In genomic region chr9:130570200-130570599, GRCh38 we compare ENCODE assay signal across 21 cellular contexts. TPM values are rescaled to one million over a fixed set of nuclear protein-coding genes. Genes with fewer than 3 reads are reported as not detected.
A peak's percentile ranks its signal among the peaks of the same experiment; 100 is the strongest.
DNase-seq lines count a peak whose midpoint lies in the region; ATAC-seq and TF ChIP-seq lines count a peak whose summit lies in the region.
"Had no signal": no experiment of that assay in that cellular context is flagged by ENCODE, and none has a peak within 500 bp of the region (broad histone marks: within the 10 kb centered on the region; RNA-seq: fewer than 3 reads in every experiment).

No MANE protein-coding gene starts in this region.

- H3T11ph ChIP-seq in H9 (ENCODE audit: low read length) = no peak overlapping the region

- H3K4me3 ChIP-seq in upper lobe of left lung = no peak overlapping the region
- H3K4me3 ChIP-seq: HAP-1, left ventricle myocardium inferior had no signal

- H3K4ac ChIP-seq in H9 (ENCODE audit: low read depth, low read length) = no peak overlapping the region

- no peak overlapping the region for H2BK20ac ChIP-seq in H9 (ENCODE audit: low read depth, low read length, poor library complexity, severe bottlenecking)

- H2BK12ac ChIP-seq in H9 (ENCODE audit: insufficient read length, low read depth, low read length) = no peak overlapping the region

- H4K20me1 ChIP-seq in H9 (ENCODE audit: control insufficient read depth, insufficient read depth, insufficient read length) = no peaks in the 10 kb centered on the region

- H3K14ac ChIP-seq in H9 (ENCODE audit: insufficient read depth, low read length) = no peak overlapping the region

- DNase-seq in EL = peak; percentile 60
- peak; percentile 90 for DNase-seq in M059J (ENCODE audit: low read depth)
- DNase-seq in amniotic epithelial cell (ENCODE audit: low read depth) = peak; percentile 57
- DNase-seq in kidney tubule cell (ENCODE audit: low spot score) = peak; percentile 73
- no peak for DNase-seq in upper lobe of left lung
- DNase-seq in H9 = no peak
- DNase-seq: activated CD4-positive, alpha-beta T cell treated with anti-CD3 and anti-CD28 coated beads for 36 hours; activated T-cell treated with anti-CD3 and anti-CD28 coated beads, Interleukin-2, amount 50 U/mL, for 4 hours; BE2C; DND-41; effector memory CD4-positive, alpha-beta T cell; left ventricle myocardium inferior; naive thymus-derived CD8-positive, alpha-beta T cell; NCI-H187 treated with DMSO at 0.1 percent for 48 hours; stimulated activated CD4-positive, alpha-beta T cell treated with anti-CD3 and anti-CD28 coated beads, Interleukin-4, amount 100 ng/mL, for 24 hours; stimulated activated naive CD8-positive, alpha-beta T cell treated with anti-CD3 and anti-CD28 coated beads, Interleukin-15, Interleukin-2, amounts not matched to agents 100 U/mL and 50 U/mL, for 24 hours had no signal

- no peak overlapping the region for H2BK15ac ChIP-seq in H9 (ENCODE audit: low read depth, low read length)

- H4K8ac ChIP-seq in H9 (replicated peaks; ENCODE audit: insufficient read length, low read depth, low read length) = no peak overlapping the region

- TF ChIP-seq CTCF in upper lobe of left lung (IDR thresholded peaks at IDR 0.05) (no peak), H9 (conservative IDR thresholded peaks at IDR 0.05) (no peak)

- ATAC-seq in upper lobe of left lung (ENCODE audit: low FRiP score in 2 of 2) (no peak), HG03095 (IDR thresholded peaks at IDR 0.05; ENCODE audit: unreplicated experiment) (no peak), HG02840 (IDR thresholded peaks at IDR 0.05; ENCODE audit: low FRiP score, unreplicated experiment) (no peak)
- ATAC-seq: activated CD4-positive, alpha-beta T cell treated with anti-CD3 and anti-CD28 coated beads for 36 hours; activated T-cell treated with anti-CD3 and anti-CD28 coated beads, Interleukin-2, amount 50 U/mL, for 4 hours; naive thymus-derived CD8-positive, alpha-beta T cell; stimulated activated naive CD8-positive, alpha-beta T cell treated with anti-CD3 and anti-CD28 coated beads, Interleukin-15, Interleukin-2, amounts not matched to agents 100 U/mL and 50 U/mL, for 24 hours had no signal

- H3K4me1 Mint-ChIP-seq in H9 = no peaks in the 10 kb centered on the region
- H3K4me1 Mint-ChIP-seq: activated CD4-positive, alpha-beta T cell treated with anti-CD3 and anti-CD28 coated beads for 36 hours; brain; naive thymus-derived CD8-positive, alpha-beta T cell had no signal

- H3K9ac ChIP-seq in H9 (ENCODE audit: extremely low read depth, insufficient read length, low read length) = no peak overlapping the region

- H3K23ac ChIP-seq in H9 (ENCODE audit: insufficient read length, low read depth, low read length) = no peak overlapping the region

- H2BK120ac ChIP-seq in H9 (ENCODE audit: low read depth, low read length, poor library complexity, severe bottlenecking) = no peak overlapping the region

- no peak overlapping the region for H2BK5ac ChIP-seq in H9 (ENCODE audit: insufficient read length, low read length)

- H3K4me3 Mint-ChIP-seq in H9 = no peak overlapping the region
- H3K4me3 Mint-ChIP-seq: activated CD4-positive, alpha-beta T cell treated with anti-CD3 and anti-CD28 coated beads for 36 hours; activated T-cell treated with anti-CD3 and anti-CD28 coated beads, Interleukin-2, amount 50 U/mL, for 4 hours; brain; naive thymus-derived CD8-positive, alpha-beta T cell; T-helper 1 cell treated with Interleukin-12 subunit alpha and Interleukin-12 subunit beta and Interleukin-4 antibody, amounts not matched to agents 30 μg/mL and 1 μg/mL, for 36 hours had no signal

- H3K18ac ChIP-seq in H9 (ENCODE audit: insufficient read length, low read depth, low read length) = no peak overlapping the region

- no peak overlapping the region for H3K27ac Mint-ChIP-seq in H9
- H3K27ac Mint-ChIP-seq: activated CD4-positive, alpha-beta T cell treated with anti-CD3 and anti-CD28 coated beads for 36 hours; brain; naive thymus-derived CD8-positive, alpha-beta T cell; T-helper 1 cell treated with Interleukin-12 subunit alpha and Interleukin-12 subunit beta and Interleukin-4 antibody, amounts not matched to agents 30 μg/mL and 1 μg/mL, for 36 hours had no signal

- TF ChIP-seq POLR2A in upper lobe of left lung (IDR thresholded peaks at IDR 0.05) = no peak

- no peak overlapping the region for H3K56ac ChIP-seq in H9 (ENCODE audit: insufficient read length, low read depth, low read length)

- H3K36me3 Mint-ChIP-seq in H9 (ENCODE audit: insufficient read depth in 1 of 3, low read depth in 3 of 3) = no peaks in the 10 kb centered on the region
- H3K36me3 Mint-ChIP-seq: brain; naive thymus-derived CD8-positive, alpha-beta T cell had no signal

- H3K4me1 ChIP-seq in upper lobe of left lung (no peaks in the 10 kb centered on the region), H9 (ENCODE audit: insufficient read depth, low read length) (no peaks in the 10 kb centered on the region)
- H3K4me1 ChIP-seq: BE2C, HAP-1 had no signal

- 84 to 87% methylated on average over 9 to 10 of the region's 10 CpGs for WGBS in upper lobe of left lung, 2 donors
- no CpG with 5 or more reads among the region's 10 CpGs for WGBS in H9 (ENCODE audit: extremely low coverage, insufficient read length, low lambda C conversion rate)

- H4K5ac ChIP-seq in H9 (ENCODE audit: insufficient read length, low read depth, low read length) = no peak overlapping the region

- H3K36me3 ChIP-seq in upper lobe of left lung = no peaks in the 10 kb centered on the region
- H3K36me3 ChIP-seq: BE2C, HAP-1, left ventricle myocardium inferior had no signal

- H3K27ac ChIP-seq in upper lobe of left lung (no peak overlapping the region), H9 (ENCODE audit: insufficient read length, low read depth, low read length) (no peak overlapping the region)
- H3K27ac ChIP-seq: left ventricle myocardium inferior had no signal

- H2AFZ ChIP-seq in H9 (ENCODE audit: low read length) = no peak overlapping the region

- no peak overlapping the region for H2AK5ac ChIP-seq in H9 (ENCODE audit: insufficient read length, low read length)

- no peak overlapping the region for H4K91ac ChIP-seq in H9 (ENCODE audit: insufficient read length, low read depth, low read length)

- no peaks in the 10 kb centered on the region for H3K27me3 ChIP-seq in upper lobe of left lung
- H3K27me3 ChIP-seq in H9 (ENCODE audit: insufficient read depth, low read length) = no peaks in the 10 kb centered on the region
- H3K27me3 ChIP-seq: BE2C had no signal

- no peaks in the 10 kb centered on the region for H3K79me2 ChIP-seq in H9 (ENCODE audit: insufficient read depth, low read length)

- H3K9me3 ChIP-seq in upper lobe of left lung = no peaks in the 10 kb centered on the region
- H3K9me3 ChIP-seq in H9 (ENCODE audit: control insufficient read depth, low read depth, low read length) = no peaks in the 10 kb centered on the region
- H3K9me3 ChIP-seq: BE2C, HAP-1, left ventricle myocardium inferior had no signal

- no peaks in the 10 kb centered on the region for H3K23me2 ChIP-seq in H9 (ENCODE audit: insufficient read length, low read depth, low read length, poor library complexity, severe bottlenecking)

- TF ChIP-seq EP300 in upper lobe of left lung (IDR thresholded peaks at IDR 0.05) = no peak

- no peaks in the 10 kb centered on the region for H3K79me1 ChIP-seq in H9 (ENCODE audit: insufficient read depth, low read depth, low read length, poor library complexity, severe bottlenecking)

- H3K4me2 ChIP-seq in H9 (ENCODE audit: insufficient read depth, insufficient read length, low read length) = no peak overlapping the region

- H3K9me3 Mint-ChIP-seq in H9 = peaks cover 0 to 3% of the 10 kb centered on the region in 2 experiments; a peak in 1 of 5 replicates
- H3K9me3 Mint-ChIP-seq: activated T-cell treated with anti-CD3 and anti-CD28 coated beads, Interleukin-2, amount 50 U/mL, for 4 hours; naive thymus-derived CD8-positive, alpha-beta T cell; T-helper 1 cell treated with Interleukin-12 subunit alpha and Interleukin-12 subunit beta and Interleukin-4 antibody, amounts not matched to agents 30 μg/mL and 1 μg/mL, for 36 hours had no signal

- H3K27me3 Mint-ChIP-seq in H9 (ENCODE audit: low read depth) = peaks cover 6% of the 10 kb centered on the region

RNA-seq across cellular contexts. Expression of gene FUBP3, which starts 9.2 kb away (rescaled TPM):
- 32.5 and 49.2 TPM in 2 replicates for total RNA-seq in M059J (2014; rRNA removed; shearing (Covaris generic))
- total RNA-seq in upper lobe of left lung (100 to 1,000 TPM in 1 of 6 donors, 10 to 100 TPM in 5; 28.7 to 139 (median 43.6) TPM), H9 (2021) (78.6 and 83.5 TPM in 2 replicates)

Comparison
In these comparisons a context has a peak if more than half of its experiments do, and no peak if none do; other contexts are left out.
1. DNase-seq: peak in EL (single experiment), M059J (single experiment), amniotic epithelial cell (single experiment) and kidney tubule cell (single experiment); none in upper lobe of left lung (0 of 2) and H9 (single experiment).